Comparison of ENCODE assay signal across 20 cellular contexts in the genomic region with DNA sequence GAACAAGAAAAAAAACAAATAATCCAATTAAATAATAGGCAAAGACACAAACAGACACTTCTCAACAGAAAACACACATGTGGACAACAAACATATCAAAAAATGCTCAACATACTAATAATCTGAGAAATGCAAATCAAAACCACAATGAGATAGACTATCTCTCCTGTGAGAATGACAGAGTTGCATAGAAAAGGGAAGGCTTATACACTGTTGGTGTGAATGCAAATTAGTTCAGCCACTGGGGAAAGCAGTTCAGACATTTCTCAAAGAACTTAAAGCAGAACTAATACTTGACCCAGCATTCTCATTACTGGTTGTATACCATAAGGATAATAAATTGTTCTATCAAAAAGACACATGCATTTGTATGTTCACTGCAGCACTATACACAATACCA.
DNase-seq lines count a peak whose midpoint lies in the region; ATAC-seq lines count a peak whose summit lies in the region.
"Had no signal": no experiment of that assay in that cellular context is flagged by ENCODE, and none has a peak within 500 bp of the region (broad histone marks: within the 10 kb centered on the region; RNA-seq: fewer than 3 reads in every experiment).

No MANE protein-coding gene starts in this region.

- DNase-seq in OCI-M1 (lab: John Stamatoyannopoulos, UW) (peak; percentile 41), nucleus accumbens (lab: John Stamatoyannopoulos, UW) (no peak), NCI-H128 (lab: John Stamatoyannopoulos, UW; ENCODE audit: unreplicated experiment) (no peak), NCI-H2081 treated with DMSO at 0.1 percent for 48 hours (lab: John Stamatoyannopoulos, UW) (no peak)
- DNase-seq: 8988T; AML-193; C1 segment of cervical spinal cord; CD8-positive, alpha-beta T cell; DMS53; GDM1; IMR-90; NCI-H1417; NCI-H187; NCI-H2107; NCI-H774; T-helper 1 cell; T-helper 9 cell had no signal

- peak; percentile 50 for ATAC-seq in GM18502 (IDR thresholded peaks at IDR 0.05; ENCODE audit: poor library complexity, unreplicated experiment)
- ATAC-seq in GM21786 (IDR thresholded peaks at IDR 0.05; ENCODE audit: unreplicated experiment) = peak; percentile 61
- peak; percentile 57 for ATAC-seq in HG03354 (IDR thresholded peaks at IDR 0.05; ENCODE audit: poor library complexity, severe bottlenecking, unreplicated experiment)
- ATAC-seq: CD8-positive, alpha-beta T cell had no signal
